In the genomic region with DNA sequence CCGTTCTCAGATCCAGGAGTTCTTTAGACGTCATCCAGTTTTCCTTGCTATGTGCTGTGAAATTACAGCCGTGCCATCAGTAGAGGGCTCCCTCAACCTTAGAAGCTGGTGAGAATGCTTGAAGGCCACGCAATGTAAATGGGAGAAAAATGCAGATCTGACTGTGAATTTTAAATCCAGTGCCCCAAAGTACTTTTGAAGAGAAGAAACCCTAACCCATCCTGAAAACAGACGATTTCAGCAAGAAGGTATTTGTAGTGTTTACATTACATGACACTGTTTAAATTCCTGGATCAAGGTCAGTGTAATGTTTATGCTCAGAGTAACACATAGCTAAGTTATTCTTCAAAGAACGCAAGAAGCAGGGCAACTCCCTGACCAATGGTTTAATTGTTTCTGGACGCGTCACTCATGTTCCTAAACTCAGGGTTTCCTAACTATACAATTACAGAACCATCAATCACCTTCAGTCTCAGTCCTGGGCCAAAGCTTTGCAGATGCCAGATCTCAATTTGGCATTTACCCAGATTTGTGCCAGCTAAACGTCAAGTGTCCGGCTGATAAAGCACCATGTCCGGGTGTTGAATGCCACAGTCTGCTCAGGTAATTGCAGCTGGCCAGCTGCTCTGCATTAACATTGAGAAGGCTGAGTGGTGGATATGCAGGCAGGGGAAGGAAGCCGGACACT, we compare ENCODE assay signal across 8 cellular contexts. TPM values are rescaled to one million over a fixed set of nuclear protein-coding genes. Genes with fewer than 3 reads are reported as not detected.
DNase-seq lines count a peak whose midpoint lies in the region; ATAC-seq and TF ChIP-seq lines count a peak whose summit lies in the region.

No MANE protein-coding gene starts in this region.

- H3K4me3 Mint-ChIP-seq in WTC11, result no peak overlapping the region

- no peak overlapping the region for H3K27ac Mint-ChIP-seq in WTC11

- H3K27me3 ChIP-seq in thoracic aorta (replicated peaks; ENCODE audit: insufficient read depth), result no peaks in the 10 kb centered on the region

- DNase-seq in Right ventricle myocardium superior (no peak), cardiac septum (ENCODE audit: low spot score) (no peak), WTC11 (ENCODE audit: low spot score) (no peak), iPS-NIHi7 (ENCODE audit: extremely low spot score) (peak; percentile 71), thoracic aorta (ENCODE audit: low spot score) (no peak), NK-92 (lab: John Stamatoyannopoulos, UW; ENCODE audit: unreplicated experiment) (no peak)

- ATAC-seq in Right ventricle myocardium superior (ENCODE audit: poor library complexity), result peak; percentile 64
- ATAC-seq in WTC11, result peak; percentile 82
- ATAC-seq in thoracic aorta (ENCODE audit: insufficient number of reproducible peaks, low FRiP score, low read depth), result no peak
- ATAC-seq in HG03457 (IDR thresholded peaks at IDR 0.05; ENCODE audit: unreplicated experiment), result no peak
- ATAC-seq in HG03565 (IDR thresholded peaks at IDR 0.05; ENCODE audit: unreplicated experiment), result no peak

- POLR2A ChIA-PET in WTC11 (lab: Charles Lee), result no interaction called here

- no peak overlapping the region for H3K27ac ChIP-seq in thoracic aorta

- no peaks in the 10 kb centered on the region for H3K36me3 Mint-ChIP-seq in WTC11

- H3K4me3 ChIP-seq in thoracic aorta, result peak overlapping the region; percentile 13

- intact Hi-C loops in Right ventricle myocardium superior (cut with DNase I), result no loop called here
- intact Hi-C loops in cardiac septum (cut with DNase I), result loop anchor here (2.0 kb wide), 1 partner anchor 39 kb away; a partner anchor contains a TSS

- CTCF ChIA-PET in WTC11 (lab: Charles Lee), result interaction anchor here (0.6 to 2.0 kb wide), 11 partner anchors 8 to 472 kb away, joined by 3 to 12 read pairs (median 4); a partner anchor contains a TSS

- no peak for TF ChIP-seq CTCF in WTC11 (IDR thresholded peaks at IDR 0.05)
- peak; percentile 37 for TF ChIP-seq CTCF in thoracic aorta (IDR thresholded peaks at IDR 0.05)

- H3K9me3 ChIP-seq in thoracic aorta, result no peaks in the 10 kb centered on the region

- H3K36me3 ChIP-seq in thoracic aorta, result no peaks in the 10 kb centered on the region

- H3K27me3 Mint-ChIP-seq in WTC11 (ENCODE audit: low read depth), result peaks cover 18% of the 10 kb centered on the region

- peaks cover 48% of the 10 kb centered on the region for H3K4me1 Mint-ChIP-seq in WTC11

- no peaks in the 10 kb centered on the region for H3K9me3 Mint-ChIP-seq in WTC11

- H3K4me1 ChIP-seq in thoracic aorta (ENCODE audit: control insufficient read depth in 1 of 2, low read depth in 2 of 2), result peaks cover 0 to 29% of the 10 kb centered on the region in 2 donors

TF ChIP-seq in WTC11, 78 proteins besides CTCF, POLR2A, EP300 and RAD21 (continues in another document):
- TF ChIP-seq, protein P1, sequence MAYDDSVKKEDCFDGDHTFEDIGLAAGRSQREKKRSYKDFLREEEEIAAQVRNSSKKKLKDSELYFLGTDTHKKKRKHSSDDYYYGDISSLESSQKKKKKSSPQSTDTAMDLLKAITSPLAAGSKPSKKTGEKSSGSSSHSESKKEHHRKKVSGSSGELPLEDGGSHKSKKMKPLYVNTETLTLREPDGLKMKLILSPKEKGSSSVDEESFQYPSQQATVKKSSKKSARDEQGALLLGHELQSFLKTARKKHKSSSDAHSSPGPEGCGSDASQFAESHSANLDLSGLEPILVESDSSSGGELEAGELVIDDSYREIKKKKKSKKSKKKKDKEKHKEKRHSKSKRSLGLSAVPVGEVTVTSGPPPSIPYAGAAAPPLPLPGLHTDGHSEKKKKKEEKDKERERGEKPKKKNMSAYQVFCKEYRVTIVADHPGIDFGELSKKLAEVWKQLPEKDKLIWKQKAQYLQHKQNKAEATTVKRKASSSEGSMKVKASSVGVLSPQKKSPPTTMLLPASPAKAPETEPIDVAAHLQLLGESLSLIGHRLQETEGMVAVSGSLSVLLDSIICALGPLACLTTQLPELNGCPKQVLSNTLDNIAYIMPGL (CRISPR knock-in tag; IDR thresholded peaks at IDR 0.05), result no peak
- no peak for TF ChIP-seq NFE2L1 (CRISPR knock-in tag; IDR thresholded peaks at IDR 0.05)
- TF ChIP-seq, protein P2, sequence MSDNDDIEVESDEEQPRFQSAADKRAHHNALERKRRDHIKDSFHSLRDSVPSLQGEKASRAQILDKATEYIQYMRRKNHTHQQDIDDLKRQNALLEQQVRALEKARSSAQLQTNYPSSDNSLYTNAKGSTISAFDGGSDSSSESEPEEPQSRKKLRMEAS (CRISPR knock-in tag; IDR thresholded peaks at IDR 0.05), result no peak
- TF ChIP-seq, protein P3, sequence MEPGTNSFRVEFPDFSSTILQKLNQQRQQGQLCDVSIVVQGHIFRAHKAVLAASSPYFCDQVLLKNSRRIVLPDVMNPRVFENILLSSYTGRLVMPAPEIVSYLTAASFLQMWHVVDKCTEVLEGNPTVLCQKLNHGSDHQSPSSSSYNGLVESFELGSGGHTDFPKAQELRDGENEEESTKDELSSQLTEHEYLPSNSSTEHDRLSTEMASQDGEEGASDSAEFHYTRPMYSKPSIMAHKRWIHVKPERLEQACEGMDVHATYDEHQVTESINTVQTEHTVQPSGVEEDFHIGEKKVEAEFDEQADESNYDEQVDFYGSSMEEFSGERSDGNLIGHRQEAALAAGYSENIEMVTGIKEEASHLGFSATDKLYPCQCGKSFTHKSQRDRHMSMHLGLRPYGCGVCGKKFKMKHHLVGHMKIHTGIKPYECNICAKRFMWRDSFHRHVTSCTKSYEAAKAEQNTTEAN (CRISPR knock-in tag; IDR thresholded peaks at IDR 0.05), result no peak
- TF ChIP-seq FOXK1 (CRISPR knock-in tag; IDR thresholded peaks at IDR 0.05), result no peak
- no peak for TF ChIP-seq MXD4 (CRISPR knock-in tag; IDR thresholded peaks at IDR 0.05; ENCODE audit: borderline replicate concordance)
- TF ChIP-seq, protein P4, sequence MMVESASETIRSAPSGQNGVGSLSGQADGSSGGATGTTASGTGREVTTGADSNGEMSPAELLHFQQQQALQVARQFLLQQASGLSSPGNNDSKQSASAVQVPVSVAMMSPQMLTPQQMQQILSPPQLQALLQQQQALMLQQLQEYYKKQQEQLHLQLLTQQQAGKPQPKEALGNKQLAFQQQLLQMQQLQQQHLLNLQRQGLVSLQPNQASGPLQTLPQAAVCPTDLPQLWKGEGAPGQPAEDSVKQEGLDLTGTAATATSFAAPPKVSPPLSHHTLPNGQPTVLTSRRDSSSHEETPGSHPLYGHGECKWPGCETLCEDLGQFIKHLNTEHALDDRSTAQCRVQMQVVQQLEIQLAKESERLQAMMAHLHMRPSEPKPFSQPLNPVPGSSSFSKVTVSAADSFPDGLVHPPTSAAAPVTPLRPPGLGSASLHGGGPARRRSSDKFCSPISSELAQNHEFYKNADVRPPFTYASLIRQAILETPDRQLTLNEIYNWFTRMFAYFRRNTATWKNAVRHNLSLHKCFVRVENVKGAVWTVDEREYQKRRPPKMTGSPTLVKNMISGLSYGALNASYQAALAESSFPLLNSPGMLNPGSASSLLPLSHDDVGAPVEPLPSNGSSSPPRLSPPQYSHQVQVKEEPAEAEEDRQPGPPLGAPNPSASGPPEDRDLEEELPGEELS (CRISPR knock-in tag; IDR thresholded peaks at IDR 0.05), result no peak
- no peak for TF ChIP-seq ZNF232 (CRISPR knock-in tag; IDR thresholded peaks at IDR 0.05)
- no peak for TF ChIP-seq ETV6 (CRISPR knock-in tag; IDR thresholded peaks at IDR 0.05)
- TF ChIP-seq, protein P5, sequence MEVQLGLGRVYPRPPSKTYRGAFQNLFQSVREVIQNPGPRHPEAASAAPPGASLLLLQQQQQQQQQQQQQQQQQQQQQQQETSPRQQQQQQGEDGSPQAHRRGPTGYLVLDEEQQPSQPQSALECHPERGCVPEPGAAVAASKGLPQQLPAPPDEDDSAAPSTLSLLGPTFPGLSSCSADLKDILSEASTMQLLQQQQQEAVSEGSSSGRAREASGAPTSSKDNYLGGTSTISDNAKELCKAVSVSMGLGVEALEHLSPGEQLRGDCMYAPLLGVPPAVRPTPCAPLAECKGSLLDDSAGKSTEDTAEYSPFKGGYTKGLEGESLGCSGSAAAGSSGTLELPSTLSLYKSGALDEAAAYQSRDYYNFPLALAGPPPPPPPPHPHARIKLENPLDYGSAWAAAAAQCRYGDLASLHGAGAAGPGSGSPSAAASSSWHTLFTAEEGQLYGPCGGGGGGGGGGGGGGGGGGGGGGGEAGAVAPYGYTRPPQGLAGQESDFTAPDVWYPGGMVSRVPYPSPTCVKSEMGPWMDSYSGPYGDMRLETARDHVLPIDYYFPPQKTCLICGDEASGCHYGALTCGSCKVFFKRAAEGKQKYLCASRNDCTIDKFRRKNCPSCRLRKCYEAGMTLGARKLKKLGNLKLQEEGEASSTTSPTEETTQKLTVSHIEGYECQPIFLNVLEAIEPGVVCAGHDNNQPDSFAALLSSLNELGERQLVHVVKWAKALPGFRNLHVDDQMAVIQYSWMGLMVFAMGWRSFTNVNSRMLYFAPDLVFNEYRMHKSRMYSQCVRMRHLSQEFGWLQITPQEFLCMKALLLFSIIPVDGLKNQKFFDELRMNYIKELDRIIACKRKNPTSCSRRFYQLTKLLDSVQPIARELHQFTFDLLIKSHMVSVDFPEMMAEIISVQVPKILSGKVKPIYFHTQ (CRISPR knock-in tag; IDR thresholded peaks at IDR 0.05), result no peak
- TF ChIP-seq, protein P6, sequence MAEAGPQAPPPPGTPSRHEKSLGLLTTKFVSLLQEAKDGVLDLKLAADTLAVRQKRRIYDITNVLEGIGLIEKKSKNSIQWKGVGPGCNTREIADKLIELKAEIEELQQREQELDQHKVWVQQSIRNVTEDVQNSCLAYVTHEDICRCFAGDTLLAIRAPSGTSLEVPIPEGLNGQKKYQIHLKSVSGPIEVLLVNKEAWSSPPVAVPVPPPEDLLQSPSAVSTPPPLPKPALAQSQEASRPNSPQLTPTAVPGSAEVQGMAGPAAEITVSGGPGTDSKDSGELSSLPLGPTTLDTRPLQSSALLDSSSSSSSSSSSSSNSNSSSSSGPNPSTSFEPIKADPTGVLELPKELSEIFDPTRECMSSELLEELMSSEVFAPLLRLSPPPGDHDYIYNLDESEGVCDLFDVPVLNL (CRISPR knock-in tag; IDR thresholded peaks at IDR 0.05; ENCODE audit: borderline replicate concordance, low read depth), result no peak

RNA-seq across cellular contexts. Expression of a gene that starts 38.2 kb away (rescaled TPM):
- 0.48 TPM for total RNA-seq in Right ventricle myocardium superior
- 3.9 TPM for total RNA-seq in cardiac septum
- 9.9 to 10.4 TPM (median 10.2 TPM) in 3 replicates for total RNA-seq in WTC11 (2021)
- 10 to 100 TPM in 1 of 2 donors, 1 to 10 TPM in 1; 5.3 to 17.6 TPM for total RNA-seq in thoracic aorta

RNA-seq across cellular contexts. Expression of a gene that starts 58.2 kb away (rescaled TPM):
- total RNA-seq in Right ventricle myocardium superior (43.5 TPM), cardiac septum (8.5 TPM), WTC11 (2021) (3.1 to 3.7 TPM (median 3.2 TPM) in 3 replicates), thoracic aorta (10 to 100 TPM; 10.8 to 14.1 TPM)

Comparison
In these comparisons a context has a peak if more than half of its experiments do, and no peak if none do; other contexts are left out.
1. ATAC-seq: peak in Right ventricle myocardium superior (single experiment) and WTC11 (single experiment); none in thoracic aorta (single experiment), HG03457 (single experiment) and HG03565 (single experiment).